In genomic region chr1:51750729-51751128, GRCh38 we compare ENCODE assay signal across 30 cellular contexts.
DNase-seq lines count a peak whose midpoint lies in the region; TF ChIP-seq lines count a peak whose summit lies in the region.
"Had no signal": no experiment of that assay in that cellular context is flagged by ENCODE, and none has a peak within 500 bp of the region (broad histone marks: within the 10 kb centered on the region; RNA-seq: fewer than 3 reads in every experiment).

No MANE protein-coding gene starts in this region.

- no peak for TF ChIP-seq POLR2A in breast epithelium (IDR thresholded peaks at IDR 0.05)
- no peak for TF ChIP-seq POLR2A in lower leg skin (IDR thresholded peaks at IDR 0.05)

- CTCF ChIA-PET in MCF 10A (lab: Yijun Ruan, JAX), result interaction anchor here (0.8 to 1.6 kb wide), 4 partner anchors 10 to 459 kb away, joined by 3 to 6 read pairs (median 4); no protein-coding TSS in a partner anchor
- CTCF ChIA-PET in mammary epithelial cell (lab: Charles Lee; ENCODE audit: low non-redundant PET), result interaction anchor here (0.6 kb wide), 1 partner anchor 18 kb away, joined by 3 read pairs; no protein-coding TSS in a partner anchor

- no peak overlapping the region for H3K4me3 ChIP-seq in breast epithelium
- H3K4me3 ChIP-seq in mammary epithelial cell (replicated peaks in 1 of 3; ENCODE audit: insufficient read depth in 1 of 3, low read depth in 2 of 3, low read length in 3 of 3), result no peak overlapping the region
- H3K4me3 ChIP-seq in fibroblast of pulmonary artery (replicated peaks; ENCODE audit: low read depth, low read length), result no peak overlapping the region
- H3K4me3 ChIP-seq in MG63, result no peak overlapping the region
- no peak overlapping the region for H3K4me3 ChIP-seq in lower leg skin (ENCODE audit: low read depth, poor library complexity, severe bottlenecking)
- H3K4me3 ChIP-seq: GM12878, heart right ventricle, lower lobe of right lung, mucosa of descending colon, upper lobe of left lung had no signal

- H3K27me3 ChIP-seq in breast epithelium (no peaks in the 10 kb centered on the region), mammary epithelial cell (ENCODE audit: insufficient read depth, low read length) (no peaks in the 10 kb centered on the region), MG63 (no peaks in the 10 kb centered on the region)
- H3K27me3 ChIP-seq: heart right ventricle, upper lobe of left lung had no signal

- dilution Hi-C loops in mammary epithelial cell (cut with HindIII; ENCODE audit: low sequenced_read_pairs), result no loop called here

- H3K36me3 ChIP-seq in breast epithelium (no peaks in the 10 kb centered on the region), mammary epithelial cell (ENCODE audit: insufficient read depth, low read length) (peaks cover 2% of the 10 kb centered on the region), MG63 (peaks cover 4% of the 10 kb centered on the region; the same call in 1 of the 2 replicates)

- H3K9ac ChIP-seq in mammary epithelial cell (ENCODE audit: insufficient read depth, low read length), result no peak overlapping the region
- H3K9ac ChIP-seq: KMS-11 had no signal

- in situ Hi-C loops in mammary epithelial cell (cut with MboI; ENCODE audit: low sequenced_read_pairs in 2 of 2), result loop anchor here in 1 of 2 donors (10.0 kb wide), 1 partner anchor 116 kb away; no protein-coding TSS in a partner anchor

- H3K79me2 ChIP-seq in mammary epithelial cell (ENCODE audit: insufficient read depth, low read length), result no peaks in the 10 kb centered on the region

- 100% methylated on average over 1 of the region's 1 CpG for WGBS in mammary epithelial cell (ENCODE audit: low coverage, missing lambda C conversion rate)
- WGBS in lower leg skin, 2 donors, result 96 to 97% methylated on average over 1 of the region's 1 CpG

- peaks cover 35% of the 10 kb centered on the region for H3K36me3 Mint-ChIP-seq in MCF 10A (ENCODE audit: insufficient read depth, unreplicated experiment)

- H3K27ac Mint-ChIP-seq in MCF 10A (ENCODE audit: low read depth, unreplicated experiment), result no peak overlapping the region
- H3K27ac Mint-ChIP-seq: activated CD4-positive, alpha-beta memory T cell treated with anti-CD3 and anti-CD28 coated beads, Interleukin-2, amount 10 ng/mL, durations not matched to agents 7 days and 5 days; activated naive CD4-positive, alpha-beta T cell treated with anti-CD3 and anti-CD28 coated beads, Interleukin-2, amount 10 ng/mL, durations not matched to agents 7 days and 5 days; CD14-positive monocyte; H9; natural killer cell treated with Interleukin-12 subunit alpha and Interleukin-12 subunit beta and Interleukin-15 and Interleukin-18, amount 100 ng/mL, for 72 hours; stimulated activated memory B cell treated with anti-CD40 and anti-IgM and Interleukin-4, amounts not matched to agents 10 μg/mL and 1 μg/mL and 100 μg/mL, for 72 hours; T-helper 2 cell treated with Interferon-gamma antibody and Interleukin-4, amounts not matched to agents 5 μg/mL and 100 μg/mL, for 36 hours had no signal

- intact Hi-C loops in MCF 10A (cut with micrococcal nuclease), result no loop called here
- intact Hi-C loops in breast epithelium (cut with DNase I; ENCODE audit: low total_unique reads), result no loop called here
- intact Hi-C loops in mammary epithelial cell (cut with micrococcal nuclease), result no loop called here
- intact Hi-C loops in lower leg skin (cut with DNase I; ENCODE audit: low total_unique reads), result no loop called here

- POLR2A ChIA-PET in MCF 10A (lab: Yijun Ruan, JAX), result interaction anchor here (0.8 to 1.9 kb wide), 5 partner anchors 8 to 61 kb away, joined by 3 to 8 read pairs (median 4); no protein-coding TSS in a partner anchor

- no peak overlapping the region for H3K4me3 Mint-ChIP-seq in MCF 10A (ENCODE audit: unreplicated experiment)
- H3K4me3 Mint-ChIP-seq: activated CD4-positive, alpha-beta memory T cell treated with anti-CD3 and anti-CD28 coated beads, Interleukin-2, amount 10 ng/mL, durations not matched to agents 7 days and 5 days; activated naive CD4-positive, alpha-beta T cell treated with anti-CD3 and anti-CD28 coated beads, Interleukin-2, amount 10 ng/mL, durations not matched to agents 7 days and 5 days; CD14-positive monocyte; H9; natural killer cell treated with Interleukin-12 subunit alpha and Interleukin-12 subunit beta and Interleukin-15 and Interleukin-18, amount 100 ng/mL, for 72 hours; stimulated activated memory B cell treated with anti-CD40 and anti-IgM and Interleukin-4, amounts not matched to agents 10 μg/mL and 1 μg/mL and 100 μg/mL, for 72 hours; T-helper 2 cell treated with Interferon-gamma antibody and Interleukin-4, amounts not matched to agents 5 μg/mL and 100 μg/mL, for 36 hours had no signal

- no peaks in the 10 kb centered on the region for H3K27me3 Mint-ChIP-seq in MCF 10A (ENCODE audit: insufficient read depth, unreplicated experiment)
- H3K27me3 Mint-ChIP-seq: activated CD4-positive, alpha-beta memory T cell treated with anti-CD3 and anti-CD28 coated beads, Interleukin-2, amount 10 ng/mL, durations not matched to agents 7 days and 5 days; activated naive CD4-positive, alpha-beta T cell treated with anti-CD3 and anti-CD28 coated beads, Interleukin-2, amount 10 ng/mL, durations not matched to agents 7 days and 5 days; natural killer cell treated with Interleukin-12 subunit alpha and Interleukin-12 subunit beta and Interleukin-15 and Interleukin-18, amount 100 ng/mL, for 72 hours; stimulated activated memory B cell treated with anti-CD40 and anti-IgM and Interleukin-4, amounts not matched to agents 10 μg/mL and 1 μg/mL and 100 μg/mL, for 72 hours had no signal

- peak; percentile 43 for DNase-seq in MCF 10A (ENCODE audit: unreplicated experiment)
- no peak for DNase-seq in breast epithelium (ENCODE audit: low spot score in 2 of 2)
- DNase-seq in mammary epithelial cell, result peak; percentile 41
- DNase-seq in fibroblast of pulmonary artery (ENCODE audit: low read depth), result peak; percentile 68
- no peak for DNase-seq in MG63
- no peak for DNase-seq in iPS-NIHi7 (ENCODE audit: extremely low spot score)
- DNase-seq in NCI-H82 (lab: John Stamatoyannopoulos, UW), result no peak
- DNase-seq in lower leg skin (ENCODE audit: low spot score in 2 of 2), result no peak
- DNase-seq: activated CD4-positive, alpha-beta memory T cell treated with anti-CD3 and anti-CD28 coated beads, Interleukin-2, amount 10 ng/mL, durations not matched to agents 7 days and 5 days; activated naive CD4-positive, alpha-beta T cell treated with anti-CD3 and anti-CD28 coated beads, Interleukin-2, amount 10 ng/mL, durations not matched to agents 7 days and 5 days; amniotic stem cell; foreskin melanocyte; H9; heart right ventricle; kidney glomerular epithelial cell; lower lobe of right lung; mucosa of descending colon; NCI-H1417 treated with DMSO at 0.1 percent for 48 hours; NCI-H2029 treated with DMSO at 0.1 percent for 48 hours; NCI-H524 treated with DMSO at 0.1 percent for 48 hours; SHP77; stimulated activated CD4-positive, alpha-beta T cell treated with anti-CD3 and anti-CD28 coated beads, Interleukin-15, amount 100 ng/mL, for 24 hours; upper lobe of left lung had no signal

- no peak overlapping the region for H2AFZ ChIP-seq in mammary epithelial cell (ENCODE audit: low read depth, low read length)

- BruUV-seq in MCF 10A (replicated peaks; lab: Mats Ljungman, UMichigan), result no TSS peak
- BruUV-seq in mammary epithelial cell (replicated peaks; lab: Mats Ljungman, UMichigan), result no TSS peak

- H4K20me1 ChIP-seq in mammary epithelial cell (ENCODE audit: insufficient read depth, low read length), result no peaks in the 10 kb centered on the region

- no peaks in the 10 kb centered on the region for H3K9me3 ChIP-seq in breast epithelium
- H3K9me3 ChIP-seq in mammary epithelial cell (replicated peaks; ENCODE audit: insufficient read depth, low read length), result peaks cover 2% of the 10 kb centered on the region
- no peaks in the 10 kb centered on the region for H3K9me3 ChIP-seq in MG63
- H3K9me3 ChIP-seq: lower lobe of right lung, mucosa of descending colon, upper lobe of left lung had no signal

- H3K4me1 ChIP-seq in breast epithelium (no peaks in the 10 kb centered on the region), mammary epithelial cell (ENCODE audit: insufficient read depth, low read length) (peaks cover 9% of the 10 kb centered on the region)
- H3K4me1 ChIP-seq: lower lobe of right lung, upper lobe of left lung had no signal

- H3K9me3 Mint-ChIP-seq in MCF 10A (ENCODE audit: unreplicated experiment), result no peaks in the 10 kb centered on the region
- H3K9me3 Mint-ChIP-seq: activated CD4-positive, alpha-beta memory T cell treated with anti-CD3 and anti-CD28 coated beads, Interleukin-2, amount 10 ng/mL, durations not matched to agents 7 days and 5 days; H9; stimulated activated memory B cell treated with anti-CD40 and anti-IgM and Interleukin-4, amounts not matched to agents 10 μg/mL and 1 μg/mL and 100 μg/mL, for 72 hours had no signal

- no peaks in the 10 kb centered on the region for H3K4me1 Mint-ChIP-seq in MCF 10A (ENCODE audit: insufficient read depth, unreplicated experiment)
- H3K4me1 Mint-ChIP-seq: CD14-positive monocyte; stimulated activated memory B cell treated with anti-CD40 and anti-IgM and Interleukin-4, amounts not matched to agents 10 μg/mL and 1 μg/mL and 100 μg/mL, for 72 hours had no signal

- H3K4me2 ChIP-seq in mammary epithelial cell (ENCODE audit: insufficient read depth, low read depth, low read length), result no peak overlapping the region
- H3K4me2 ChIP-seq: KMS-11 had no signal

- TF ChIP-seq CTCF in MCF 10A (IDR thresholded peaks at IDR 0.05; ENCODE audit: unreplicated experiment), result no peak
- TF ChIP-seq CTCF in breast epithelium (IDR thresholded peaks at IDR 0.05), result no peak
- TF ChIP-seq CTCF in mammary epithelial cell (conservative IDR thresholded peaks at IDR 0.05 in 1 of 2, IDR thresholded peaks at IDR 0.05 in 1 of 2; ENCODE audit: extremely low read depth in 1 of 2, insufficient read depth in 1 of 2, low read depth in 1 of 2, low read length in 2 of 2), result no peak
- no peak for TF ChIP-seq CTCF in fibroblast of pulmonary artery (IDR thresholded peaks at IDR 0.05; ENCODE audit: low read length, missing control alignments)
- TF ChIP-seq CTCF in lower leg skin (IDR thresholded peaks at IDR 0.05), result no peak

- H3K27ac ChIP-seq in breast epithelium (no peak overlapping the region), mammary epithelial cell (ENCODE audit: insufficient read depth, low read depth, low read length) (no peak overlapping the region)
- H3K27ac ChIP-seq: 22Rv1, KMS-11, lower lobe of right lung, upper lobe of left lung had no signal

Comparison
In these comparisons a context has a peak if more than half of its experiments do, and no peak if none do; other contexts are left out.
1. DNase-seq: peak in MCF 10A (single experiment), mammary epithelial cell (single experiment) and fibroblast of pulmonary artery (single experiment); none in breast epithelium (0 of 2), MG63 (single experiment), iPS-NIHi7 (single experiment), NCI-H82 (single experiment) and lower leg skin (0 of 2).